Comparison of ENCODE assay signal across 35 cellular contexts in genomic region chr12:121647-122046, GRCh38. TPM values are rescaled to one million over a fixed set of nuclear protein-coding genes. Genes with fewer than 3 reads are reported as not detected.
"Had no signal": no experiment of that assay in that cellular context is flagged by ENCODE, and none has a peak within 500 bp of the region (broad histone marks: within the 10 kb centered on the region; RNA-seq: fewer than 3 reads in every experiment).

No MANE protein-coding gene starts in this region.

- H3K4me1 ChIP-seq: adrenal gland, body of pancreas, breast epithelium had no signal

- ATAC-seq: activated CD8-positive, alpha-beta T cell treated with anti-CD3 and anti-CD28 coated beads for 36 hours; activated naive CD4-positive, alpha-beta T cell treated with anti-CD3 and anti-CD28 coated beads, Interleukin-2, amount 50 U/mL, for 72 hours; activated T-cell treated with anti-CD3 and anti-CD28 coated beads, Interleukin-2, amount 50 U/mL, for 4 hours; activated T-cell treated with anti-CD3 and anti-CD28 coated beads, Interleukin-2, amount 50 U/mL, for 72 hours; activated T-helper 17 cell treated with anti-CD3 and anti-CD28 coated beads, Interleukin-2, amount 50 U/mL, for 72 hours; body of pancreas had no signal

- H3K27ac Mint-ChIP-seq: activated B cell treated with CpG ODN at 0.5 μM for 24 hours; activated CD4-positive, alpha-beta memory T cell treated with anti-CD3 and anti-CD28 coated beads for 36 hours; activated CD4-positive, alpha-beta T cell treated with anti-CD3 and anti-CD28 coated beads, Interleukin-2, amount 10 ng/mL, durations not matched to agents 24 days and 14 days; activated CD8-positive, alpha-beta T cell treated with anti-CD3 and anti-CD28 coated beads for 36 hours; activated naive CD4-positive, alpha-beta T cell treated with anti-CD3 and anti-CD28 coated beads for 36 hours; activated naive CD4-positive, alpha-beta T cell treated with anti-CD3 and anti-CD28 coated beads, Interleukin-2, amount 50 U/mL, for 72 hours; activated naive CD8-positive, alpha-beta T cell treated with anti-CD3 and anti-CD28 coated beads for 36 hours; activated T-cell treated with anti-CD3 and anti-CD28 coated beads, Interleukin-2, amount 50 U/mL, for 72 hours; activated T-helper 1 cell treated with anti-CD3 and anti-CD28 coated beads, Interleukin-12 subunit alpha, Interleukin-12 subunit beta, Interleukin-2, Interleukin-4 antibody, amounts not matched to agents 30 ng/mL and 10 ng/mL and 1 ng/mL, durations not matched to agents 14 hours and 24 hours and 36 hours; activated T-helper 17 cell treated with anti-CD3 and anti-CD28 coated beads, Interleukin-2, amount 50 U/mL, for 72 hours; T-helper 2 cell treated with Interferon-gamma antibody and Interleukin-4, amounts not matched to agents 5 μg/mL and 100 μg/mL, for 36 hours had no signal

- H3K27me3 ChIP-seq: adrenal gland, body of pancreas, brain microvascular endothelial cell had no signal

- H3K27ac ChIP-seq: adrenal gland, body of pancreas, brain microvascular endothelial cell, breast epithelium, VCaP had no signal

- DNase-seq: activated B cell treated with CpG ODN at 0.5 μM for 24 hours; activated CD4-positive, alpha-beta memory T cell treated with anti-CD3 and anti-CD28 coated beads for 36 hours; activated CD4-positive, alpha-beta T cell treated with anti-CD3 and anti-CD28 coated beads for 4 hours; activated CD4-positive, alpha-beta T cell treated with anti-CD3 and anti-CD28 coated beads, Interleukin-2, amount 10 ng/mL, durations not matched to agents 24 days and 14 days; activated CD4-positive, alpha-beta T cell treated with anti-CD3 and anti-CD28 coated beads, Interleukin-2, amount 50 U/mL, for 1 hour; activated CD4-positive, alpha-beta T cell treated with anti-CD3 and anti-CD28 coated beads, Interleukin-2, amount 50 U/mL, for 4 hours; activated CD4-positive, CD25-positive, alpha-beta regulatory T cell treated with anti-CD3 and anti-CD28 coated beads, Interleukin-2, amount 50 U/mL, for 72 hours; activated CD8-positive, alpha-beta memory T cell treated with anti-CD3 and anti-CD28 coated beads, Interleukin-2, amount 50 U/mL, for 4 hours; activated CD8-positive, alpha-beta T cell treated with anti-CD3 and anti-CD28 coated beads for 36 hours; activated effector memory CD4-positive, alpha-beta T cell treated with anti-CD3 and anti-CD28 coated beads, Interleukin-2, amount 50 U/mL, for 16 hours; activated gamma-delta T cell treated with Interleukin-2 at 50 U/mL for 16 hours; activated naive CD4-positive, alpha-beta T cell; activated naive CD4-positive, alpha-beta T cell treated with anti-CD3 and anti-CD28 coated beads for 36 hours; activated naive CD4-positive, alpha-beta T cell treated with anti-CD3 and anti-CD28 coated beads, Interleukin-2, amount 50 U/mL, for 16 hours; activated naive CD8-positive, alpha-beta T cell treated with anti-CD3 and anti-CD28 coated beads for 36 hours; activated T-cell treated with anti-CD3 and anti-CD28 coated beads for 4 hours; activated T-cell treated with anti-CD3 and anti-CD28 coated beads, Interleukin-2, amount 50 U/mL, for 1 hour; activated T-cell treated with anti-CD3 and anti-CD28 coated beads, Interleukin-2, amount 50 U/mL, for 4 hours; activated T-cell treated with anti-CD3 and anti-CD28 coated beads, Interleukin-2, amount 50 U/mL, for 72 hours; adrenal gland; amniotic stem cell; body of pancreas; brain microvascular endothelial cell; central memory CD4-positive, alpha-beta T cell; T-helper 2 cell; T-helper 9 cell had no signal

- FAIRE-seq: astrocyte, colon, TTC549 had no signal

- H3K36me3 Mint-ChIP-seq: activated CD4-positive, alpha-beta memory T cell treated with anti-CD3 and anti-CD28 coated beads for 36 hours; activated naive CD4-positive, alpha-beta T cell treated with anti-CD3 and anti-CD28 coated beads, Interleukin-2, amount 50 U/mL, for 72 hours; activated naive CD8-positive, alpha-beta T cell treated with anti-CD3 and anti-CD28 coated beads for 36 hours had no signal

- H3K4me1 Mint-ChIP-seq: activated B cell treated with CpG ODN at 0.5 μM for 24 hours; activated CD4-positive, alpha-beta T cell treated with anti-CD3 and anti-CD28 coated beads, Interleukin-2, amount 10 ng/mL, durations not matched to agents 24 days and 14 days; activated naive CD8-positive, alpha-beta T cell treated with anti-CD3 and anti-CD28 coated beads for 36 hours; activated T-helper 17 cell treated with anti-CD3 and anti-CD28 coated beads, Interleukin-2, amount 50 U/mL, for 72 hours had no signal

- H3K9me3 ChIP-seq: adrenal gland, body of pancreas, breast epithelium had no signal

- H3K4me3 ChIP-seq: adrenal gland, body of pancreas, breast epithelium had no signal

- H3K36me3 ChIP-seq: adrenal gland, brain microvascular endothelial cell, breast epithelium had no signal

- H3K27me3 Mint-ChIP-seq: activated CD4-positive, alpha-beta T cell treated with anti-CD3 and anti-CD28 coated beads, Interleukin-2, amount 10 ng/mL, durations not matched to agents 24 days and 14 days; activated CD8-positive, alpha-beta T cell treated with anti-CD3 and anti-CD28 coated beads for 36 hours had no signal

- H3K4me3 Mint-ChIP-seq: activated B cell treated with CpG ODN at 0.5 μM for 24 hours; activated CD4-positive, alpha-beta memory T cell treated with anti-CD3 and anti-CD28 coated beads for 36 hours; activated CD4-positive, alpha-beta T cell treated with anti-CD3 and anti-CD28 coated beads, Interleukin-2, amount 10 ng/mL, durations not matched to agents 24 days and 14 days; activated CD8-positive, alpha-beta T cell treated with anti-CD3 and anti-CD28 coated beads for 36 hours; activated naive CD4-positive, alpha-beta T cell treated with anti-CD3 and anti-CD28 coated beads for 36 hours; activated naive CD8-positive, alpha-beta T cell treated with anti-CD3 and anti-CD28 coated beads for 36 hours; activated T-cell treated with anti-CD3 and anti-CD28 coated beads, Interleukin-2, amount 50 U/mL, for 4 hours; activated T-cell treated with anti-CD3 and anti-CD28 coated beads, Interleukin-2, amount 50 U/mL, for 72 hours; activated T-helper 1 cell treated with anti-CD3 and anti-CD28 coated beads, Interleukin-12 subunit alpha, Interleukin-12 subunit beta, Interleukin-2, Interleukin-4 antibody, amounts not matched to agents 30 ng/mL and 10 ng/mL and 1 ng/mL, durations not matched to agents 14 hours and 24 hours and 36 hours; activated T-helper 17 cell treated with anti-CD3 and anti-CD28 coated beads, Interleukin-2, amount 50 U/mL, for 72 hours; T-helper 2 cell treated with Interferon-gamma antibody and Interleukin-4, amounts not matched to agents 5 μg/mL and 100 μg/mL, for 36 hours had no signal

- H3K9me3 Mint-ChIP-seq: activated B cell treated with CpG ODN at 0.5 μM for 24 hours; activated CD4-positive, alpha-beta memory T cell treated with anti-CD3 and anti-CD28 coated beads for 36 hours; activated CD4-positive, alpha-beta T cell treated with anti-CD3 and anti-CD28 coated beads, Interleukin-2, amount 10 ng/mL, durations not matched to agents 24 days and 14 days; activated CD8-positive, alpha-beta T cell treated with anti-CD3 and anti-CD28 coated beads for 36 hours; activated naive CD4-positive, alpha-beta T cell treated with anti-CD3 and anti-CD28 coated beads for 36 hours; activated naive CD4-positive, alpha-beta T cell treated with anti-CD3 and anti-CD28 coated beads, Interleukin-2, amount 50 U/mL, for 72 hours; activated naive CD8-positive, alpha-beta T cell treated with anti-CD3 and anti-CD28 coated beads for 36 hours; activated T-cell treated with anti-CD3 and anti-CD28 coated beads, Interleukin-2, amount 50 U/mL, for 4 hours; activated T-cell treated with anti-CD3 and anti-CD28 coated beads, Interleukin-2, amount 50 U/mL, for 72 hours; activated T-helper 1 cell treated with anti-CD3 and anti-CD28 coated beads, Interleukin-12 subunit alpha, Interleukin-12 subunit beta, Interleukin-2, Interleukin-4 antibody, amounts not matched to agents 30 ng/mL and 10 ng/mL and 1 ng/mL, durations not matched to agents 14 hours and 24 hours and 36 hours; activated T-helper 17 cell treated with anti-CD3 and anti-CD28 coated beads, Interleukin-2, amount 50 U/mL, for 72 hours; T-helper 2 cell treated with Interferon-gamma antibody and Interleukin-4, amounts not matched to agents 5 μg/mL and 100 μg/mL, for 36 hours had no signal

RNA-seq across cellular contexts. Expression of gene IQSEC3, which starts 55.1 kb away (rescaled TPM):
- total RNA-seq: activated B cell treated with CpG ODN at 0.5 μM for 24 hours had no signal
